In the genomic region with DNA sequence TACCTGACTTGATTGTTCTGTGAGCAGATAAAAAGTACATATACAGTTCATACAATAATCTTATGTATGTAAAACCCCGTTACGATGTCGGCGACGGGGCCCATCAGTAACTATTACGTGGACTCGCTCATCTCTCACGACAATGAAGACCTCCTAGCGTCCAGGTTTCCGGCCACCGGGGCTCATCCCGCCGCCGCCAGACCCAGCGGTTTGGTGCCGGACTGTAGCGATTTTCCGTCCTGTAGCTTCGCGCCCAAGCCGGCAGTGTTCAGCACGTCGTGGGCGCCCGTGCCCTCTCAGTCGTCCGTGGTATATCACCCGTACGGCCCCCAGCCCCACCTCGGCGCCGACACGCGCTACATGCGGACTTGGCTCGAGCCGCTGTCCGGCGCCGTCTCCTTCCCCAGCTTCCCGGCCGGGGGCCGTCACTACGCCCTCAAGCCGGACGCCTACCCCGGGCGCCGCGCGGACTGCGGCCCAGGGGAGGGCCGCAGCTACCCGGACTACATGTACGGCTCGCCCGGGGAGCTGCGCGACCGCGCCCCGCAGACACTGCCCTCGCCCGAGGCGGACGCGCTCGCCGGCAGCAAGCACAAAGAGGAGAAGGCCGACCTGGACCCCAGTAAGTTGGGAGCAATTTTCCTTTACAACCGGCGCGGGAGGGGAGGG, we compare ENCODE assay signal across 9 cellular contexts. TPM values are rescaled to one million over a fixed set of nuclear protein-coding genes. Genes with fewer than 3 reads are reported as not detected.
DNase-seq lines count a peak whose midpoint lies in the region; ATAC-seq and TF ChIP-seq lines count a peak whose summit lies in the region.
"Had no signal": no experiment of that assay in that cellular context is flagged by ENCODE, and none has a peak within 500 bp of the region (broad histone marks: within the 10 kb centered on the region; RNA-seq: fewer than 3 reads in every experiment).

Gene HOXC9 (plus strand): TSS at position 57 of the 669 bp plus-strand sequence. CDS start 28 bp downstream, at position 85.

- no peaks in the 10 kb centered on the region for H3K9me3 Mint-ChIP-seq in stimulated activated naive B cell treated with anti-CD40 and anti-IgM and Interleukin-4, amounts not matched to agents 10 μg/mL and 1 μg/mL and 100 μg/mL, for 72 hours

- H3K4me3 ChIP-seq in SK-N-SH (ENCODE audit: low read depth in 2 of 2, low read length in 1 of 2) (peak within 1 kb of the TSS; percentile 76 to 80), right atrium auricular region (peak within 1 kb of the TSS; percentile 9 to 34)

- H3K9me3 ChIP-seq in SK-N-SH = no peaks in the 10 kb centered on the region
- H3K9me3 ChIP-seq in right atrium auricular region = no peaks in the 10 kb centered on the region
- H3K9me3 ChIP-seq: neutrophil had no signal

- peaks cover 86 to 97% of the 10 kb centered on the region in 2 donors for H3K27me3 Mint-ChIP-seq in stimulated activated naive B cell treated with anti-CD40 and anti-IgM and Interleukin-4, amounts not matched to agents 10 μg/mL and 1 μg/mL and 100 μg/mL, for 72 hours

- H3K9me2 ChIP-seq in SK-N-SH = no peaks in the 10 kb centered on the region

- peak within 1 kb of the TSS; percentile 69 for H3K27ac Mint-ChIP-seq in stimulated activated naive B cell treated with anti-CD40 and anti-IgM and Interleukin-4, amounts not matched to agents 10 μg/mL and 1 μg/mL and 100 μg/mL, for 72 hours

- H3K27me3 ChIP-seq in SK-N-SH (ENCODE audit: insufficient read depth) (peaks cover 23% of the 10 kb centered on the region), right atrium auricular region (peaks cover 63 to 79% of the 10 kb centered on the region in 2 donors)

- H3K36me3 Mint-ChIP-seq in stimulated activated naive B cell treated with anti-CD40 and anti-IgM and Interleukin-4, amounts not matched to agents 10 μg/mL and 1 μg/mL and 100 μg/mL, for 72 hours = peaks cover 0 to 2% of the 10 kb centered on the region in 2 donors

- H3K36me3 ChIP-seq in SK-N-SH (replicated peaks in 1 of 2; ENCODE audit: control insufficient read depth in 1 of 2, insufficient read depth in 2 of 2, low read length in 1 of 2) = no peaks in the 10 kb centered on the region
- H3K36me3 ChIP-seq in right atrium auricular region = no peaks in the 10 kb centered on the region
- H3K36me3 ChIP-seq: neutrophil had no signal

- H3F3A ChIP-seq in SK-N-SH (replicated peaks; ENCODE audit: insufficient read depth) = no peaks in the 10 kb centered on the region

- peak within 1 kb of the TSS; percentile 99 for H3K4me2 ChIP-seq in SK-N-SH

- H3K4me3 Mint-ChIP-seq in stimulated activated naive B cell treated with anti-CD40 and anti-IgM and Interleukin-4, amounts not matched to agents 10 μg/mL and 1 μg/mL and 100 μg/mL, for 72 hours = peak within 1 kb of the TSS; percentile 44 to 51

- H3K9ac ChIP-seq in SK-N-SH = peak within 1 kb of the TSS; percentile 89

- H3K4me1 ChIP-seq in SK-N-SH (ENCODE audit: control insufficient read depth in 1 of 2, insufficient read depth in 2 of 2, low read depth in 1 of 2, low read length in 1 of 2) = peaks cover 0 to 15% of the 10 kb centered on the region in 2 experiments; a peak in 2 of 4 replicates
- peaks cover 0 to 26% of the 10 kb centered on the region in 2 donors for H3K4me1 ChIP-seq in right atrium auricular region

- CTCF ChIA-PET in SK-N-SH (lab: Yijun Ruan, JAX) = interaction anchor here (0.7 to 24.5 kb wide), 22 partner anchors 9 to 400 kb away, joined by 3 to 568 read pairs (median 6); partner anchors contain the start of genes HOXC10, HOXC5 and SMUG1

- H3K4me1 Mint-ChIP-seq in stimulated activated naive B cell treated with anti-CD40 and anti-IgM and Interleukin-4, amounts not matched to agents 10 μg/mL and 1 μg/mL and 100 μg/mL, for 72 hours = peaks cover 28 to 46% of the 10 kb centered on the region in 2 donors

- POLR2A ChIA-PET in SK-N-SH (lab: Yijun Ruan, JAX) = interaction anchor here (0.7 to 2.1 kb wide), 5 partner anchors 12 to 208 kb away, joined by 3 to 5 read pairs (median 3); no protein-coding TSS in a partner anchor

- H3K27ac ChIP-seq in SK-N-SH (ENCODE audit: low read depth in 2 of 2, low read length in 1 of 2) (peak within 1 kb of the TSS; percentile 24 to 78; a peak in 3 of 4 replicates), right atrium auricular region (no peak within 1 kb of the TSS)
- H3K27ac ChIP-seq: neutrophil had no signal

- no peak for TF ChIP-seq RAD21 in SK-N-SH (IDR thresholded peaks at IDR 0.05; ENCODE audit: low read length)

- no peak for TF ChIP-seq EP300 in SK-N-SH (IDR thresholded peaks at IDR 0.05; ENCODE audit: borderline replicate concordance in 1 of 2, low read depth in 1 of 2, low read length in 1 of 2)

- H2AFZ ChIP-seq in SK-N-SH (ENCODE audit: low read depth) = peak within 1 kb of the TSS; percentile 100

- H4K20me1 ChIP-seq in SK-N-SH (ENCODE audit: insufficient read depth) = no peaks in the 10 kb centered on the region

- DNase-seq in NCI-H2227 (lab: John Stamatoyannopoulos, UW; ENCODE audit: unreplicated experiment) (peak; percentile 38), NCI-H2227 treated with DMSO at 0.1 percent for 48 hours (lab: John Stamatoyannopoulos, UW) (no peak), SK-N-SH (peak; percentile 75), right atrium auricular region (ENCODE audit: low spot score) (no peak), DMS79 treated with DMSO at 0.1 percent for 48 hours (lab: John Stamatoyannopoulos, UW) (no peak), NCI-H1694 (lab: John Stamatoyannopoulos, UW) (no peak), GF-D8 (lab: John Stamatoyannopoulos, UW) (no peak)
- no peak for DNase-seq in stimulated activated naive B cell treated with anti-CD40 and anti-IgM and Interleukin-4, amounts not matched to agents 10 μg/mL and 1 μg/mL and 100 μg/mL, for 72 hours

- H3K79me2 ChIP-seq in SK-N-SH (ENCODE audit: insufficient read depth) = no peaks in the 10 kb centered on the region

- no peak for ATAC-seq in stimulated activated naive B cell treated with anti-CD40 and anti-IgM and Interleukin-4, amounts not matched to agents 10 μg/mL and 1 μg/mL and 100 μg/mL, for 72 hours (replicated peaks)

- no peak for TF ChIP-seq CTCF in SK-N-SH (IDR thresholded peaks at IDR 0.05)
- no peak for TF ChIP-seq CTCF in right atrium auricular region (IDR thresholded peaks at IDR 0.05)

- 2% methylated on average over 14 of the region's 73 CpGs for WGBS in SK-N-SH (ENCODE audit: low lambda C conversion rate)

TF ChIP-seq in SK-N-SH, 30 proteins besides CTCF, POLR2A, EP300 and RAD21:
- TF ChIP-seq TAF1 (IDR thresholded peaks at IDR 0.05; ENCODE audit: borderline replicate concordance, low read depth, low read length) = 0 out of 2 replicates have a peak, but pooled peaks have one; percentile 8
- TF ChIP-seq GABPA (IDR thresholded peaks at IDR 0.05; ENCODE audit: low read depth) = no peak
- no peak for TF ChIP-seq RFX5 (IDR thresholded peaks at IDR 0.05; ENCODE audit: low read length)
- no peak for TF ChIP-seq FOSL2 (IDR thresholded peaks at IDR 0.05; ENCODE audit: borderline replicate concordance, low read depth)
- no peak for TF ChIP-seq TCF12 (IDR thresholded peaks at IDR 0.05)
- TF ChIP-seq JUND (IDR thresholded peaks at IDR 0.05) = no peak
- no peak; the same call in 1 of the 2 replicates for TF ChIP-seq MXI1 (IDR thresholded peaks at IDR 0.05; ENCODE audit: low read depth, low read length)
- TF ChIP-seq POLR2AphosphoS5 (IDR thresholded peaks at IDR 0.05; ENCODE audit: low read depth, low read length) = no peak
- TF ChIP-seq NFIC (IDR thresholded peaks at IDR 0.05; ENCODE audit: borderline replicate concordance) = no peak
- TF ChIP-seq FOXJ3 (CRISPR knock-in tag; IDR thresholded peaks at IDR 0.05) = no peak
- TF ChIP-seq, protein P1, sequence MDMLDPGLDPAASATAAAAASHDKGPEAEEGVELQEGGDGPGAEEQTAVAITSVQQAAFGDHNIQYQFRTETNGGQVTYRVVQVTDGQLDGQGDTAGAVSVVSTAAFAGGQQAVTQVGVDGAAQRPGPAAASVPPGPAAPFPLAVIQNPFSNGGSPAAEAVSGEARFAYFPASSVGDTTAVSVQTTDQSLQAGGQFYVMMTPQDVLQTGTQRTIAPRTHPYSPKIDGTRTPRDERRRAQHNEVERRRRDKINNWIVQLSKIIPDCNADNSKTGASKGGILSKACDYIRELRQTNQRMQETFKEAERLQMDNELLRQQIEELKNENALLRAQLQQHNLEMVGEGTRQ (IDR thresholded peaks at IDR 0.05; ENCODE audit: borderline replicate concordance, low read depth, low read length) = no peak
- TF ChIP-seq, protein P2, sequence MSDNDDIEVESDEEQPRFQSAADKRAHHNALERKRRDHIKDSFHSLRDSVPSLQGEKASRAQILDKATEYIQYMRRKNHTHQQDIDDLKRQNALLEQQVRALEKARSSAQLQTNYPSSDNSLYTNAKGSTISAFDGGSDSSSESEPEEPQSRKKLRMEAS (IDR thresholded peaks at IDR 0.05; ENCODE audit: low read depth) = peak; percentile 71
- TF ChIP-seq TEAD4 (IDR thresholded peaks at IDR 0.05; ENCODE audit: borderline replicate concordance, insufficient read depth) = no peak
- no peak for TF ChIP-seq FOXM1 (IDR thresholded peaks at IDR 0.05; ENCODE audit: low read depth)

RNA-seq across cellular contexts. Expression of gene HOXC9, which starts in this region (rescaled TPM):
- polyA plus RNA-seq in SK-N-SH (2012; rRNA removed) = 1.2 and 1.9 TPM in 2 replicates
- polyA plus RNA-seq in SK-N-SH (2012; cell fraction: cytosol; rRNA removed) = 1.8 and 2.4 TPM in 2 replicates
- 1.0 and 1.1 TPM in 2 replicates for polyA plus RNA-seq in SK-N-SH (2012; cell fraction: nucleus; rRNA removed)
- not detected for total RNA-seq in right atrium auricular region

Comparison
In these comparisons a context has a peak if more than half of its experiments do, and no peak if none do; other contexts are left out.
1. DNase-seq: peak in NCI-H2227 (single experiment) and SK-N-SH (single experiment); none in NCI-H2227 treated with DMSO at 0.1 percent for 48 hours (single experiment), right atrium auricular region (single experiment), stimulated activated naive B cell treated with anti-CD40 and anti-IgM and Interleukin-4, amounts not matched to agents 10 μg/mL and 1 μg/mL and 100 μg/mL, for 72 hours (single experiment), DMS79 treated with DMSO at 0.1 percent for 48 hours (single experiment), NCI-H1694 (single experiment) and GF-D8 (single experiment).
2. H3K27ac ChIP-seq: peak in SK-N-SH (2 of 2); none in right atrium auricular region (0 of 2).